ENCODE assay signal across 11 cellular contexts in genomic region chrX:155231163-155231562, GRCh38. TPM values are rescaled to one million over a fixed set of nuclear protein-coding genes. Genes with fewer than 3 reads are reported as not detected.
DNase-seq lines count a peak whose midpoint lies in the region; ATAC-seq and TF ChIP-seq lines count a peak whose summit lies in the region.
"Had no signal": no experiment of that assay in that cellular context is flagged by ENCODE, and none has a peak within 500 bp of the region (broad histone marks: within the 10 kb centered on the region; RNA-seq: fewer than 3 reads in every experiment).

No MANE protein-coding gene starts in this region.

- H3K9ac ChIP-seq in MM.1S (ENCODE audit: low read length): no peak overlapping the region

- no peak overlapping the region for H3K4me3 Mint-ChIP-seq in mesothelial cell of epicardium

- no peaks in the 10 kb centered on the region for H4K20me1 ChIP-seq in MM.1S (ENCODE audit: insufficient read depth, low read length)

- H3K36me3 Mint-ChIP-seq in mesothelial cell of epicardium: peaks cover 16% of the 10 kb centered on the region

- peaks cover 33% of the 10 kb centered on the region for H3K79me2 ChIP-seq in MM.1S (ENCODE audit: low read length)

- peaks cover 39% of the 10 kb centered on the region for H3K4me1 ChIP-seq in MM.1S (ENCODE audit: low read length)

- ATAC-seq in GM18499 (IDR thresholded peaks at IDR 0.05; ENCODE audit: insufficient read depth, unreplicated experiment) (peak; percentile 64), GM19324 (IDR thresholded peaks at IDR 0.05; ENCODE audit: low FRiP score, unreplicated experiment) (peak; percentile 80), HG02798 (IDR thresholded peaks at IDR 0.05; ENCODE audit: poor library complexity, unreplicated experiment) (peak; percentile 96)

- no peaks in the 10 kb centered on the region; the same call in 1 of the 2 replicates for H3K36me3 ChIP-seq in MM.1S (replicated peaks; ENCODE audit: insufficient read depth, low read length)

- no peaks in the 10 kb centered on the region for H3K27me3 Mint-ChIP-seq in mesothelial cell of epicardium (ENCODE audit: low read depth)

- H3K9me3 ChIP-seq in MM.1S (replicated peaks; ENCODE audit: insufficient read depth, low read length): no peaks in the 10 kb centered on the region

- H3K4me3 ChIP-seq in MM.1S (ENCODE audit: low read length): no peak overlapping the region
- H3K4me3 ChIP-seq: smooth muscle cell had no signal

- DNase-seq in MM.1S: peak; percentile 72
- no peak for DNase-seq in SKM-1 treated with dmso at 0.1 percent for 144 hours (lab: John Stamatoyannopoulos, UW; ENCODE audit: unreplicated experiment)
- no peak for DNase-seq in mesothelial cell of epicardium (ENCODE audit: low spot score in 2 of 2, unreplicated experiment in 2 of 2)
- no peak for DNase-seq in NOMO-1 treated with DMSO at 0.1 percent for 48 hours (lab: John Stamatoyannopoulos, UW; ENCODE audit: unreplicated experiment)
- no peak for DNase-seq in HPDE6-E6E7 (ENCODE audit: extremely low spot score)
- DNase-seq: COR-L47, NCI-H2029 treated with DMSO at 0.1 percent for 48 hours had no signal

- H3K27ac Mint-ChIP-seq in mesothelial cell of epicardium: no peak overlapping the region

- TF ChIP-seq CTCF in MM.1S (IDR thresholded peaks at IDR 0.05; ENCODE audit: low read length): no peak
- no peak for TF ChIP-seq CTCF in mesothelial cell of epicardium (IDR thresholded peaks at IDR 0.05; ENCODE audit: unreplicated experiment)

- H3K9me3 Mint-ChIP-seq in mesothelial cell of epicardium: peaks cover 19% of the 10 kb centered on the region

- peaks cover 11% of the 10 kb centered on the region for H3F3A ChIP-seq in MM.1S (ENCODE audit: insufficient read depth, low read length)

- H3K4me2 ChIP-seq in MM.1S (ENCODE audit: low read depth, low read length): peak overlapping the region; percentile 39; the same call in 1 of the 2 replicates
- H3K4me2 ChIP-seq: smooth muscle cell had no signal

- H3K27me3 ChIP-seq in MM.1S (replicated peaks; ENCODE audit: insufficient read depth, low read length): no peaks in the 10 kb centered on the region

- H3K4me1 Mint-ChIP-seq in mesothelial cell of epicardium: no peaks in the 10 kb centered on the region

- peak overlapping the region; percentile 67; the same call in 1 of the 2 replicates for H3K27ac ChIP-seq in MM.1S (ENCODE audit: low read length)

- H2AFZ ChIP-seq in MM.1S (ENCODE audit: low read length): no peak overlapping the region

- no peaks in the 10 kb centered on the region for H3K9me2 ChIP-seq in MM.1S (replicated peaks; ENCODE audit: insufficient read depth, low read length)

RNA-seq across cellular contexts. Expression of gene VBP1, which starts 14.9 kb away (rescaled TPM):
- 31.2 to 35.2 TPM (median 32.2 TPM) in 3 replicates for total RNA-seq in mesothelial cell of epicardium

RNA-seq across cellular contexts. Expression of gene RAB39B, which starts 33.1 kb away (rescaled TPM):
- 1.6 to 1.9 TPM (median 1.7 TPM) in 3 replicates for total RNA-seq in mesothelial cell of epicardium
